In genomic region chr6:27814665-27815424, GRCh38 we compare ENCODE assay signal across 8 cellular contexts.
DNase-seq lines count a peak whose midpoint lies in the region; ATAC-seq, FAIRE-seq and TF ChIP-seq lines count a peak whose summit lies in the region.

No MANE protein-coding gene starts in this region.

- peak in 1 of 2 donors; percentile 57 for TF ChIP-seq POLR2A in heart left ventricle (IDR thresholded peaks at IDR 0.05)

- peak; percentile 47 for ATAC-seq in GM21381 (IDR thresholded peaks at IDR 0.05; ENCODE audit: unreplicated experiment)
- ATAC-seq in activated naive CD8-positive, alpha-beta T cell treated with anti-CD3 and anti-CD28 coated beads, Interleukin-2, amount 10 ng/mL, durations not matched to agents 7 days and 5 days (ENCODE audit: low read depth) = peak; percentile 61
- peak; percentile 65 to 90 (median 88) for ATAC-seq in heart left ventricle

- no peak for TF ChIP-seq CTCF in heart left ventricle (IDR thresholded peaks at IDR 0.05)

- peaks cover 0 to 42% (median 4%) of the 10 kb centered on the region in 12 donors for H3K4me1 ChIP-seq in heart left ventricle

- no peaks in the 10 kb centered on the region for H3K9me3 Mint-ChIP-seq in activated naive CD8-positive, alpha-beta T cell treated with anti-CD3 and anti-CD28 coated beads, Interleukin-2, amount 10 ng/mL, durations not matched to agents 7 days and 5 days

- 1 to 2% (median 1%) methylated on average over 31 to 40 of the region's 40 CpGs for WGBS in heart left ventricle, 4 donors

- H3K36me3 ChIP-seq in heart left ventricle = no peaks in the 10 kb centered on the region

- H3K27ac ChIP-seq in heart left ventricle = peak overlapping the region in 2 of 12 donors; percentile 29 to 86

- H3K4me3 ChIP-seq in heart left ventricle = peak overlapping the region in 11 of 12 donors; percentile 2 to 59 (median 48)

- H3K36me3 Mint-ChIP-seq in activated naive CD8-positive, alpha-beta T cell treated with anti-CD3 and anti-CD28 coated beads, Interleukin-2, amount 10 ng/mL, durations not matched to agents 7 days and 5 days = no peaks in the 10 kb centered on the region

- peak overlapping the region; percentile 96 for H3K4me3 Mint-ChIP-seq in activated naive CD8-positive, alpha-beta T cell treated with anti-CD3 and anti-CD28 coated beads, Interleukin-2, amount 10 ng/mL, durations not matched to agents 7 days and 5 days

- POLR2A ChIA-PET in activated naive CD8-positive, alpha-beta T cell treated with anti-CD3 and anti-CD28 coated beads, Interleukin-2, amount 10 ng/mL, durations not matched to agents 7 days and 5 days (lab: Charles Lee) = interaction anchor here (0.6 to 11.1 kb wide), 26 partner anchors 8 to 1793 kb away, joined by 3 to 925 read pairs (median 8); a partner anchor contains a TSS

- peaks cover 0 to 84% (median 13%) of the 10 kb centered on the region in 9 donors for H3K27me3 ChIP-seq in heart left ventricle

- DNase-seq in COLO829 (ENCODE audit: low spot score) = peak; percentile 96
- DNase-seq in HTR-8/SVneo (ENCODE audit: insufficient read length, low spot score) = peak; percentile 78
- DNase-seq in SK-MEL-5 (ENCODE audit: low read depth, low spot score) = peak; percentile 94
- peak; percentile 72 for DNase-seq in activated naive CD8-positive, alpha-beta T cell treated with anti-CD3 and anti-CD28 coated beads, Interleukin-2, amount 10 ng/mL, durations not matched to agents 7 days and 5 days
- peak in 4 of 5 donors; percentile 44 to 70 (median 69) for DNase-seq in heart left ventricle
- peak; percentile 81 for DNase-seq in pons (ENCODE audit: low spot score)
- DNase-seq in GM19239 (ENCODE audit: insufficient read length, low spot score) = no peak

- intact Hi-C loops in heart left ventricle (cut with DNase I) = loop anchor here in 3 of 10 donors (5.0 kb wide), 2 partner anchors 77 to 367 kb away; a partner anchor contains a TSS

- in situ Hi-C loops in SK-MEL-5 (cut with HindIII; ENCODE audit: low pct_unique_long_range_greater_than_20kb, low sequenced_read_pairs) = no loop called here

- no peak for FAIRE-seq in HTR-8/SVneo (lab: Jason Lieb, UNC)
- no peak for FAIRE-seq in GM19239 (lab: Jason Lieb, UNC)

- H3K27me3 Mint-ChIP-seq in activated naive CD8-positive, alpha-beta T cell treated with anti-CD3 and anti-CD28 coated beads, Interleukin-2, amount 10 ng/mL, durations not matched to agents 7 days and 5 days = no peaks in the 10 kb centered on the region

- H3K27ac Mint-ChIP-seq in activated naive CD8-positive, alpha-beta T cell treated with anti-CD3 and anti-CD28 coated beads, Interleukin-2, amount 10 ng/mL, durations not matched to agents 7 days and 5 days = peak overlapping the region; percentile 100

- H3K4me1 Mint-ChIP-seq in activated naive CD8-positive, alpha-beta T cell treated with anti-CD3 and anti-CD28 coated beads, Interleukin-2, amount 10 ng/mL, durations not matched to agents 7 days and 5 days = peaks cover 48% of the 10 kb centered on the region

- H3K9me3 ChIP-seq in heart left ventricle = no peaks in the 10 kb centered on the region
